Comparison of ENCODE assay signal across 22 cellular contexts in the genomic region with DNA sequence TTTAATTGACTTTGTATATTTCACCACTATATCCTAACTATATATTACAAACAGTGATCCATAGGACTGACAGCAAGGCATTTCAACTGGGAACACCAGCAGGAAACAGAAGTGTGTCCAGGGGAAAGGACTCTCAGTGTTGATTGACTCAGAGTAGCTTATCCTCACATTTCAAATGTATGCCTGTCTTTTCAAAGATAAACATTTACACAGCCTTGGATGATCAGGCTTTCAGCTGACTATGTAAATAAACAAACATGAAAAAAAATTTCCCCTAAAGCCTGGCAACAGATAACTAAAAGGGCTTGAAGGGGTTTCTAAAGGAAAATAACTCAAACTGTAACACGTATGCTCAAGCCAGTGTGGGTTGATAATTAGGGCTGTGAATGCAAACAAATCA.
A peak's percentile ranks its signal among the peaks of the same experiment; 100 is the strongest.
DNase-seq lines count a peak whose midpoint lies in the region; ATAC-seq and TF ChIP-seq lines count a peak whose summit lies in the region.
"Had no signal": no experiment of that assay in that cellular context is flagged by ENCODE, and none has a peak within 500 bp of the region (broad histone marks: within the 10 kb centered on the region; RNA-seq: fewer than 3 reads in every experiment).

No MANE protein-coding gene starts in this region.

- no peak overlapping the region for H3K27ac Mint-ChIP-seq in activated T-cell treated with anti-CD3 and anti-CD28 coated beads, Interleukin-2, amount 50 U/mL, for 72 hours
- H3K27ac Mint-ChIP-seq: B cell; effector memory CD8-positive, alpha-beta T cell; stimulated activated naive B cell treated with anti-CD40 and anti-IgM and Interleukin-4, amounts not matched to agents 10 μg/mL and 1 μg/mL and 100 μg/mL, for 72 hours had no signal

- H3K4me1 Mint-ChIP-seq in activated T-cell treated with anti-CD3 and anti-CD28 coated beads, Interleukin-2, amount 50 U/mL, for 72 hours (ENCODE audit: low read depth): no peaks in the 10 kb centered on the region
- H3K4me1 Mint-ChIP-seq: B cell; central memory CD8-positive, alpha-beta T cell had no signal

- no peaks in the 10 kb centered on the region for H3K9me3 Mint-ChIP-seq in activated T-cell treated with anti-CD3 and anti-CD28 coated beads, Interleukin-2, amount 50 U/mL, for 72 hours
- H3K9me3 Mint-ChIP-seq: central memory CD8-positive, alpha-beta T cell; effector memory CD8-positive, alpha-beta T cell; stimulated activated naive B cell treated with anti-CD40 and anti-IgM and Interleukin-4, amounts not matched to agents 10 μg/mL and 1 μg/mL and 100 μg/mL, for 72 hours had no signal

- ATAC-seq in activated T-cell treated with anti-CD3 and anti-CD28 coated beads, Interleukin-2, amount 50 U/mL, for 72 hours (replicated peaks in 1 of 2): no peak
- ATAC-seq: effector memory CD8-positive, alpha-beta T cell; heart right ventricle; mucosa of descending colon; stimulated activated naive B cell treated with anti-CD40 and anti-IgM and Interleukin-4, amounts not matched to agents 10 μg/mL and 1 μg/mL and 100 μg/mL, for 72 hours had no signal

- H3K36me3 Mint-ChIP-seq in activated T-cell treated with anti-CD3 and anti-CD28 coated beads, Interleukin-2, amount 50 U/mL, for 72 hours (ENCODE audit: insufficient read depth in 2 of 2): no peaks in the 10 kb centered on the region

- H3K4me3 Mint-ChIP-seq in activated T-cell treated with anti-CD3 and anti-CD28 coated beads, Interleukin-2, amount 50 U/mL, for 72 hours: no peak overlapping the region
- H3K4me3 Mint-ChIP-seq: B cell; central memory CD8-positive, alpha-beta T cell; effector memory CD8-positive, alpha-beta T cell; stimulated activated naive B cell treated with anti-CD40 and anti-IgM and Interleukin-4, amounts not matched to agents 10 μg/mL and 1 μg/mL and 100 μg/mL, for 72 hours had no signal

- no peak overlapping the region for H3K4me3 ChIP-seq in choroid plexus epithelial cell (ENCODE audit: low read depth, low read length)
- H3K4me3 ChIP-seq: adrenal gland, heart right ventricle, mucosa of descending colon, thyroid gland had no signal

- no peak for TF ChIP-seq CTCF in choroid plexus epithelial cell (conservative IDR thresholded peaks at IDR 0.05; ENCODE audit: low read depth, low read length)

- DNase-seq in DMS153 (lab: John Stamatoyannopoulos, UW) (peak; percentile 76), DMS153 treated with DMSO at 0.1 percent for 48 hours (lab: John Stamatoyannopoulos, UW; ENCODE audit: unreplicated experiment) (no peak), NCI-H1930 (lab: John Stamatoyannopoulos, UW) (peak; percentile 44 to 79), choroid plexus epithelial cell (ENCODE audit: low read depth) (peak; percentile 26), lung microvascular endothelial cell (ENCODE audit: low read depth in 2 of 2) (peak; percentile 32 to 58), T-helper 9 cell (no peak), NCI-H2171 treated with DMSO at 0.1 percent for 48 hours (lab: John Stamatoyannopoulos, UW) (no peak)
- no peak for DNase-seq in activated T-cell treated with anti-CD3 and anti-CD28 coated beads, Interleukin-2, amount 50 U/mL, for 72 hours
- DNase-seq: activated CD4-positive, alpha-beta T cell treated with anti-CD3 and anti-CD28 coated beads for 48 hours; activated gamma-delta T cell; adrenal gland; effector memory CD8-positive, alpha-beta T cell; heart right ventricle; kidney; mucosa of descending colon; NCI-H2107; NK-92 treated with Interleukin-12 subunit alpha and Interleukin-12 subunit beta, amount 100 ng/mL, for 24 hours; stimulated activated naive B cell treated with anti-CD40 and anti-IgM and Interleukin-4, amounts not matched to agents 10 μg/mL and 1 μg/mL and 100 μg/mL, for 72 hours; SW 1271; thyroid gland had no signal

- no peaks in the 10 kb centered on the region for H3K27me3 Mint-ChIP-seq in activated T-cell treated with anti-CD3 and anti-CD28 coated beads, Interleukin-2, amount 50 U/mL, for 72 hours (ENCODE audit: low read depth)
- H3K27me3 Mint-ChIP-seq: B cell; central memory CD8-positive, alpha-beta T cell; effector memory CD8-positive, alpha-beta T cell; stimulated activated naive B cell treated with anti-CD40 and anti-IgM and Interleukin-4, amounts not matched to agents 10 μg/mL and 1 μg/mL and 100 μg/mL, for 72 hours had no signal

Comparison
In these comparisons a context has a peak if more than half of its experiments do, and no peak if none do; other contexts are left out.
1. DNase-seq: peak in DMS153 (single experiment), NCI-H1930 (2 of 2), choroid plexus epithelial cell (single experiment) and lung microvascular endothelial cell (2 of 2); none in DMS153 treated with DMSO at 0.1 percent for 48 hours (single experiment), T-helper 9 cell (single experiment), activated T-cell treated with anti-CD3 and anti-CD28 coated beads, Interleukin-2, amount 50 U/mL, for 72 hours (0 of 2) and NCI-H2171 treated with DMSO at 0.1 percent for 48 hours (single experiment).